Comparison of ENCODE assay signal across 10 cellular contexts in the genomic region with DNA sequence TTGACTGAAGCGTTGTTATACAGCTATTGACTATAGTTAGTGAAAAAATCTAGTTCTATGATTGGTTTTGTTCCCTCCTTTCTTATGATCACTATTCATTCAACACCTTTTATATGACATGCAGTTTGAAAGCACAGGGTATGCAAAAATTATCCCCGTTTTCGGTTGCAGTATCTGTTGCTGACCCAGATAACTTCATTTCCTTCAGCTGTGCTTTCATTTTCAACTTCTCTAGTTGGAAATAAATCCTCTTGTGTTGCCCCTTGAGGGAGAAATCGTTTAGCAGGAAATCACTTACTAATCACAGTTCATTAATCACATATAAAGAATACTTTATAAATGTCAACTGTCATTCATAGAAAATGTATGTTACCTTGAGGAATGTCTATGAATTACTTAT. TPM values are rescaled to one million over a fixed set of nuclear protein-coding genes. Genes with fewer than 3 reads are reported as not detected.
DNase-seq lines count a peak whose midpoint lies in the region; ATAC-seq and TF ChIP-seq lines count a peak whose summit lies in the region.
"Had no signal": no experiment of that assay in that cellular context is flagged by ENCODE, and none has a peak within 500 bp of the region (broad histone marks: within the 10 kb centered on the region; RNA-seq: fewer than 3 reads in every experiment).

No MANE protein-coding gene starts in this region.

- peak overlapping the region in 3 of 8 donors; percentile 3 to 43 (median 5) for H3K4me3 ChIP-seq in spleen

- peak overlapping the region in 7 of 8 donors; percentile 28 to 72 (median 59) for H3K27ac ChIP-seq in spleen

- 21 to 26% (median 23%) methylated on average over 4 of the region's 4 CpGs for WGBS in spleen, 5 donors

- peak overlapping the region; percentile 59 for H3K4me3 Mint-ChIP-seq in activated CD4-positive, alpha-beta T cell treated with anti-CD3 and anti-CD28 coated beads, Interleukin-2, amount 10 ng/mL, durations not matched to agents 24 days and 14 days
- H3K4me3 Mint-ChIP-seq in T-helper 1 cell treated with Interleukin-12 subunit alpha and Interleukin-12 subunit beta and Interleukin-4 antibody, amounts not matched to agents 30 μg/mL and 1 μg/mL, for 36 hours = peak overlapping the region; percentile 56

- intact Hi-C loops in activated CD4-positive, alpha-beta T cell treated with anti-CD3 and anti-CD28 coated beads, Interleukin-2, amount 10 ng/mL, durations not matched to agents 24 days and 14 days (cut with micrococcal nuclease) = loop anchor here (1.0 to 2.0 kb wide), 3 partner anchors 7 to 49 kb away; no protein-coding TSS in a partner anchor
- intact Hi-C loops in spleen (cut with DNase I; ENCODE audit: low total_unique reads) = no loop called here

- H3K36me3 Mint-ChIP-seq in activated CD4-positive, alpha-beta T cell treated with anti-CD3 and anti-CD28 coated beads, Interleukin-2, amount 10 ng/mL, durations not matched to agents 24 days and 14 days (ENCODE audit: low read depth) = peaks cover 38% of the 10 kb centered on the region
- H3K36me3 Mint-ChIP-seq in T-helper 1 cell treated with Interleukin-12 subunit alpha and Interleukin-12 subunit beta and Interleukin-4 antibody, amounts not matched to agents 30 μg/mL and 1 μg/mL, for 36 hours (ENCODE audit: low read depth) = peaks cover 36% of the 10 kb centered on the region

- H3K4me1 Mint-ChIP-seq in activated CD4-positive, alpha-beta T cell treated with anti-CD3 and anti-CD28 coated beads, Interleukin-2, amount 10 ng/mL, durations not matched to agents 24 days and 14 days = peaks cover 62% of the 10 kb centered on the region
- H3K4me1 Mint-ChIP-seq in T-helper 1 cell treated with Interleukin-12 subunit alpha and Interleukin-12 subunit beta and Interleukin-4 antibody, amounts not matched to agents 30 μg/mL and 1 μg/mL, for 36 hours (ENCODE audit: low read depth) = peaks cover 65% of the 10 kb centered on the region

- H3K27me3 ChIP-seq in spleen (replicated peaks in 1 of 7) = no peaks in the 10 kb centered on the region

- no peaks in the 10 kb centered on the region for H3K27me3 Mint-ChIP-seq in activated CD4-positive, alpha-beta T cell treated with anti-CD3 and anti-CD28 coated beads, Interleukin-2, amount 10 ng/mL, durations not matched to agents 24 days and 14 days
- no peaks in the 10 kb centered on the region for H3K27me3 Mint-ChIP-seq in T-helper 1 cell treated with Interleukin-12 subunit alpha and Interleukin-12 subunit beta and Interleukin-4 antibody, amounts not matched to agents 30 μg/mL and 1 μg/mL, for 36 hours (ENCODE audit: low read depth)

- no peak for TF ChIP-seq POLR2A in spleen (IDR thresholded peaks at IDR 0.05)

- no peaks in the 10 kb centered on the region for H3K9me3 ChIP-seq in spleen

- peak; percentile 78 for ATAC-seq in HG02642 (IDR thresholded peaks at IDR 0.05; ENCODE audit: poor library complexity, unreplicated experiment)

- H3K36me3 ChIP-seq in spleen = peaks cover 0 to 6% (median 0%) of the 10 kb centered on the region in 6 donors

- DNase-seq in activated CD4-positive, alpha-beta T cell treated with anti-CD3 and anti-CD28 coated beads, Interleukin-2, amount 10 ng/mL, durations not matched to agents 24 days and 14 days = no peak
- DNase-seq in activated CD4-positive, alpha-beta T cell treated with anti-CD3 and anti-CD28 coated beads for 1 hour = no peak
- DNase-seq in spleen (no peak), hippocampal formation (lab: John Stamatoyannopoulos, UW) (no peak), DMS53 treated with DMSO at 0.1 percent for 48 hours (lab: John Stamatoyannopoulos, UW; ENCODE audit: unreplicated experiment) (no peak), NK-92 (lab: John Stamatoyannopoulos, UW; ENCODE audit: unreplicated experiment) (no peak)
- DNase-seq: activated gamma-delta T cell treated with Interleukin-2 at 50 U/mL for 16 hours, NCI-H1048 had no signal

- H3K27ac Mint-ChIP-seq in activated CD4-positive, alpha-beta T cell treated with anti-CD3 and anti-CD28 coated beads, Interleukin-2, amount 10 ng/mL, durations not matched to agents 24 days and 14 days = peak overlapping the region; percentile 46
- peak overlapping the region; percentile 80 for H3K27ac Mint-ChIP-seq in T-helper 1 cell treated with Interleukin-12 subunit alpha and Interleukin-12 subunit beta and Interleukin-4 antibody, amounts not matched to agents 30 μg/mL and 1 μg/mL, for 36 hours

- no peak for TF ChIP-seq CTCF in spleen (IDR thresholded peaks at IDR 0.05 in 8 of 11, conservative IDR thresholded peaks at IDR 0.05 in 3 of 11)

- H3K9me3 Mint-ChIP-seq in activated CD4-positive, alpha-beta T cell treated with anti-CD3 and anti-CD28 coated beads, Interleukin-2, amount 10 ng/mL, durations not matched to agents 24 days and 14 days = no peaks in the 10 kb centered on the region
- peaks cover 6% of the 10 kb centered on the region for H3K9me3 Mint-ChIP-seq in T-helper 1 cell treated with Interleukin-12 subunit alpha and Interleukin-12 subunit beta and Interleukin-4 antibody, amounts not matched to agents 30 μg/mL and 1 μg/mL, for 36 hours

- H3K4me1 ChIP-seq in spleen = peaks cover 41 to 100% (median 86%) of the 10 kb centered on the region in 6 donors

RNA-seq across cellular contexts. Expression of gene MBNL1, which starts 55.1 kb away (rescaled TPM):
- total RNA-seq in activated CD4-positive, alpha-beta T cell treated with anti-CD3 and anti-CD28 coated beads, Interleukin-2, amount 10 ng/mL, durations not matched to agents 24 days and 14 days = 296 and 298 TPM in 2 replicates
- total RNA-seq in spleen = 100 to 1,000 TPM; 288 to 491 (median 355) TPM
- 10 to 100 TPM; 64.7 to 66.3 (median 64.7) TPM for polyA plus RNA-seq in spleen
